In genomic region chr17:63775420-63775819, GRCh38 we compare ENCODE assay signal across 8 cellular contexts. TPM values are rescaled to one million over a fixed set of nuclear protein-coding genes. Genes with fewer than 3 reads are reported as not detected.
DNase-seq lines count a peak whose midpoint lies in the region; ATAC-seq and TF ChIP-seq lines count a peak whose summit lies in the region.

No MANE protein-coding gene starts in this region.

- H3K9me3 ChIP-seq in muscle layer of duodenum (ENCODE audit: control insufficient read depth in 1 of 2, low read length in 2 of 2) = no peaks in the 10 kb centered on the region

- peaks cover 9 to 35% of the 10 kb centered on the region in 2 donors for H3K4me1 ChIP-seq in muscle layer of duodenum (ENCODE audit: control insufficient read depth in 1 of 2, insufficient read depth in 2 of 2, low read length in 2 of 2)

- no peaks in the 10 kb centered on the region for H3K9me3 Mint-ChIP-seq in chondrocyte (ENCODE audit: low read depth)

- no peaks in the 10 kb centered on the region for H3K27me3 Mint-ChIP-seq in chondrocyte (ENCODE audit: low read depth)

- no peak for ATAC-seq in HG02610 (IDR thresholded peaks at IDR 0.05; ENCODE audit: unreplicated experiment)

- peaks cover 9 to 12% of the 10 kb centered on the region in 2 donors for H3K36me3 ChIP-seq in muscle layer of duodenum (ENCODE audit: control insufficient read depth in 1 of 2, insufficient read depth in 2 of 2, low read length in 2 of 2)

- peaks cover 43% of the 10 kb centered on the region for H3K4me1 Mint-ChIP-seq in chondrocyte (ENCODE audit: low read depth)

- no peaks in the 10 kb centered on the region for H3K27me3 ChIP-seq in muscle layer of duodenum (ENCODE audit: low read depth, low read length)

- H3K4me3 Mint-ChIP-seq in chondrocyte (ENCODE audit: unreplicated experiment) = peak overlapping the region; percentile 96

- peaks cover 8% of the 10 kb centered on the region for H3K36me3 Mint-ChIP-seq in chondrocyte (ENCODE audit: low read depth)

- DNase-seq in AG09309 (ENCODE audit: low read depth) (no peak), chondrocyte (ENCODE audit: low spot score) (no peak), retina (no peak), NCI-H187 treated with DMSO at 0.1 percent for 48 hours (lab: John Stamatoyannopoulos, UW) (no peak)
- no peak for DNase-seq in Jurkat, Clone E6-1 (ENCODE audit: low read depth, low spot score)
- DNase-seq in stimulated activated CD4-positive, alpha-beta T cell treated with anti-CD3 and anti-CD28 coated beads, Interleukin-15, amount 100 ng/mL, for 24 hours = no peak

- peak overlapping the region; percentile 99 for H3K27ac Mint-ChIP-seq in chondrocyte (ENCODE audit: unreplicated experiment)

- peak overlapping the region; percentile 74 for H3K27ac ChIP-seq in muscle layer of duodenum (ENCODE audit: low read length)

- TF ChIP-seq CTCF in AG09309 (IDR thresholded peaks at IDR 0.05; ENCODE audit: control insufficient read depth, insufficient read depth, low read depth, low read length, missing control alignments) (no peak), chondrocyte (IDR thresholded peaks at IDR 0.05) (no peak)

- H3K4me3 ChIP-seq in AG09309 (ENCODE audit: control insufficient read depth, low read depth, low read length) (peak overlapping the region; percentile 66), muscle layer of duodenum (ENCODE audit: low read depth in 1 of 2, low read length in 2 of 2) (peak overlapping the region; percentile 74 to 89)
- H3K4me3 ChIP-seq in Jurkat, Clone E6-1 (ENCODE audit: low read length) = peak overlapping the region; percentile 98

RNA-seq across cellular contexts. Expression of gene DDX42, which starts 1.4 kb away (rescaled TPM):
- 105 TPM for polyA plus RNA-seq in Jurkat, Clone E6-1 (2012; ENCODE audit: insufficient read depth, insufficient read length)
- 94.6 to 120 TPM (median 99.0 TPM) in 3 replicates for total RNA-seq in chondrocyte

RNA-seq across cellular contexts. Expression of gene CCDC47, which starts 2.0 kb away (rescaled TPM):
- 56.9 TPM for polyA plus RNA-seq in Jurkat, Clone E6-1 (2012; ENCODE audit: insufficient read depth, insufficient read length)
- total RNA-seq in chondrocyte = 63.5 to 65.1 TPM (median 64.9 TPM) in 3 replicates

RNA-seq across cellular contexts. Expression of gene STRADA, which starts 33.8 kb away (rescaled TPM):
- 52.1 TPM for polyA plus RNA-seq in Jurkat, Clone E6-1 (2012; ENCODE audit: insufficient read depth, insufficient read length)
- total RNA-seq in chondrocyte = 26.2 to 47.3 TPM (median 27.1 TPM) in 3 replicates

RNA-seq across cellular contexts. Expression of gene PSMC5, which starts 51.8 kb away (rescaled TPM):
- polyA plus RNA-seq in Jurkat, Clone E6-1 (2012; ENCODE audit: insufficient read depth, insufficient read length) = 507 TPM
- 92.3 to 112 TPM (median 94.9 TPM) in 3 replicates for total RNA-seq in chondrocyte

RNA-seq across cellular contexts. Expression of gene FTSJ3, which starts 52.0 kb away (rescaled TPM):
- polyA plus RNA-seq in Jurkat, Clone E6-1 (2012; ENCODE audit: insufficient read depth, insufficient read length) = 90.6 TPM
- 26.5 to 41.4 TPM (median 27.9 TPM) in 3 replicates for total RNA-seq in chondrocyte
